Comparison of ENCODE assay signal across 6 cellular contexts in genomic region chr1:153968000-153968363, GRCh38. TPM values are rescaled to one million over a fixed set of nuclear protein-coding genes. Genes with fewer than 3 reads are reported as not detected.
A peak's percentile ranks its signal among the peaks of the same experiment; 100 is the strongest.
DNase-seq lines count a peak whose midpoint lies in the region; ATAC-seq and TF ChIP-seq lines count a peak whose summit lies in the region.

No MANE protein-coding gene starts in this region.

- no peaks in the 10 kb centered on the region for H3K9me3 ChIP-seq in CD8-positive, alpha-beta memory T cell (ENCODE audit: low read length)
- no peaks in the 10 kb centered on the region for H3K9me3 ChIP-seq in PC-3 (ENCODE audit: low read length)

- DNase-seq in CD8-positive, alpha-beta memory T cell = peak in 1 of 5 donors; percentile 24
- DNase-seq in PC-3 (peak; percentile 52), kidney glomerular epithelial cell (lab: John Stamatoyannopoulos, UW) (no peak)

- peaks cover 41 to 60% (median 45%) of the 10 kb centered on the region in 3 donors for H3K4me1 Mint-ChIP-seq in CD8-positive, alpha-beta memory T cell

- no peaks in the 10 kb centered on the region for H3K9me2 ChIP-seq in PC-3 (replicated peaks; ENCODE audit: low read length)

- peak overlapping the region; percentile 77 for H3K9ac ChIP-seq in PC-3 (ENCODE audit: low read length)

- peak overlapping the region; percentile 86 to 99 (median 97) for H3K27ac Mint-ChIP-seq in CD8-positive, alpha-beta memory T cell

- intact Hi-C loops in PC-3 (cut with micrococcal nuclease) = loop anchor here (1.0 kb wide), 2 partner anchors 9 to 18 kb away; partner anchors contain the start of genes JTB and RAB13

- peak overlapping the region; percentile 92 to 97 (median 96) for H3K4me3 Mint-ChIP-seq in CD8-positive, alpha-beta memory T cell

- no peaks in the 10 kb centered on the region for H3K9me3 Mint-ChIP-seq in CD8-positive, alpha-beta memory T cell

- no peaks in the 10 kb centered on the region for H3K27me3 Mint-ChIP-seq in CD8-positive, alpha-beta memory T cell

- H3K4me1 ChIP-seq in CD8-positive, alpha-beta memory T cell (ENCODE audit: insufficient read depth, low read length) = peaks cover 33% of the 10 kb centered on the region
- H3K4me1 ChIP-seq in PC-3 (ENCODE audit: insufficient read depth, low read length) = peaks cover 25% of the 10 kb centered on the region

- no peaks in the 10 kb centered on the region for H3F3A ChIP-seq in PC-3 (ENCODE audit: low read length, unreplicated experiment)

- peak overlapping the region; percentile 53 for H3K4me3 ChIP-seq in CD8-positive, alpha-beta memory T cell (ENCODE audit: low read length)
- H3K4me3 ChIP-seq in PC-3 (ENCODE audit: low read length) (peak overlapping the region; percentile 71), iPS-11a (ENCODE audit: low read depth, low read length) (peak overlapping the region; percentile 47)

- peaks cover 0 to 21% (median 0%) of the 10 kb centered on the region in 3 donors for H3K36me3 Mint-ChIP-seq in CD8-positive, alpha-beta memory T cell

- peak overlapping the region; percentile 93 for H3K4me2 ChIP-seq in PC-3 (ENCODE audit: low read length)

- no peaks in the 10 kb centered on the region for H3K27me3 ChIP-seq in CD8-positive, alpha-beta memory T cell (ENCODE audit: insufficient read depth, low read length, poor library complexity, severe bottlenecking)
- no peaks in the 10 kb centered on the region for H3K27me3 ChIP-seq in PC-3 (ENCODE audit: low read length)

- no peak for TF ChIP-seq CTCF in PC-3 (conservative IDR thresholded peaks at IDR 0.05; ENCODE audit: low read depth, low read length)

- BruUV-seq in PC-3 (replicated peaks; lab: Mats Ljungman, UMichigan) = no TSS peak

- no peaks in the 10 kb centered on the region for H4K20me1 ChIP-seq in PC-3 (ENCODE audit: low read length)

- peak; percentile 3; the same call in 1 of the 2 replicates for ATAC-seq in PC-3
- ATAC-seq in HG03520 (IDR thresholded peaks at IDR 0.05; ENCODE audit: unreplicated experiment) = no peak
- ATAC-seq in HG02840 (IDR thresholded peaks at IDR 0.05; ENCODE audit: low FRiP score, unreplicated experiment) = no peak

- H3K36me3 ChIP-seq in CD8-positive, alpha-beta memory T cell (ENCODE audit: insufficient read depth, low read length) = no peaks in the 10 kb centered on the region
- no peaks in the 10 kb centered on the region for H3K36me3 ChIP-seq in PC-3 (ENCODE audit: low read depth, low read length)

- CTCF ChIA-PET in CD8-positive, alpha-beta memory T cell (lab: Charles Lee) = interaction anchor here (1.0 to 4.9 kb wide), 12 partner anchors 9 to 187 kb away, joined by 3 to 50 read pairs (median 4); partner anchors contain the start of genes CRTC2, DENND4B, JTB and RAB13
- CTCF ChIA-PET in PC-3 (lab: Charles Lee) = interaction anchor here (1.5 to 1.6 kb wide), 2 partner anchors 10 to 19 kb away, joined by 5 to 7 read pairs; partner anchors contain the start of genes JTB and RAB13

- POLR2A ChIA-PET in CD8-positive, alpha-beta memory T cell (lab: Charles Lee) = interaction anchor here (0.7 to 4.3 kb wide), 11 partner anchors 9 to 334 kb away, joined by 3 to 58 read pairs (median 7); partner anchors contain the start of genes CHTOP, CRTC2, DENND4B and GATAD2B
- POLR2A ChIA-PET in PC-3 (lab: Charles Lee; ENCODE audit: unreplicated experiment) = interaction anchor here (0.6 to 2.2 kb wide), 3 partner anchors 10 to 1931 kb away, joined by 4 to 13 read pairs (median 8); partner anchors contain the start of gene JTB

- peak overlapping the region; percentile 62 for H3K27ac ChIP-seq in CD8-positive, alpha-beta memory T cell (ENCODE audit: low read depth, low read length)
- peak overlapping the region; percentile 81 for H3K27ac ChIP-seq in PC-3 (ENCODE audit: low read length)

- peak overlapping the region; percentile 80 for H2AFZ ChIP-seq in PC-3 (ENCODE audit: low read length)

- peaks cover 41% of the 10 kb centered on the region for H3K79me2 ChIP-seq in PC-3 (ENCODE audit: low read length)

RNA-seq across cellular contexts. Expression of gene CREB3L4, which starts 0.3 kb away (rescaled TPM):
- total RNA-seq in CD8-positive, alpha-beta memory T cell = 10 to 100 TPM in 1 of 2 experiments, 1 to 10 TPM in 1; 10.0 to 10.1 TPM
- polyA plus RNA-seq in CD8-positive, alpha-beta memory T cell = 5.3 TPM
- total RNA-seq in PC-3 (2014; rRNA removed) = 22.9 and 28.7 TPM in 2 replicates

RNA-seq across cellular contexts. Expression of gene SLC39A1, which starts 4.6 kb away (rescaled TPM):
- total RNA-seq in CD8-positive, alpha-beta memory T cell = 10 to 100 TPM; 85.5 to 88.2 TPM
- polyA plus RNA-seq in CD8-positive, alpha-beta memory T cell = 39.2 TPM
- total RNA-seq in PC-3 (2014; rRNA removed) = 201 and 224 TPM in 2 replicates

RNA-seq across cellular contexts. Expression of gene JTB, which starts 9.5 kb away (rescaled TPM):
- total RNA-seq in CD8-positive, alpha-beta memory T cell = 100 to 1,000 TPM; 232 to 239 TPM
- polyA plus RNA-seq in CD8-positive, alpha-beta memory T cell = 351 TPM
- total RNA-seq in PC-3 (2014; rRNA removed) = 377 and 388 TPM in 2 replicates

RNA-seq across cellular contexts. Expression of gene CRTC2, which starts 9.6 kb away (rescaled TPM):
- total RNA-seq in CD8-positive, alpha-beta memory T cell = 10 to 100 TPM; 53.9 to 63.2 TPM
- polyA plus RNA-seq in CD8-positive, alpha-beta memory T cell = 38.9 TPM
- total RNA-seq in PC-3 (2014; rRNA removed) = 17.6 and 21.0 TPM in 2 replicates

RNA-seq across cellular contexts. Expression of gene RAB13, which starts 18.2 kb away (rescaled TPM):
- 1 to 10 TPM; 9.0 to 9.5 TPM for total RNA-seq in CD8-positive, alpha-beta memory T cell
- not detected for polyA plus RNA-seq in CD8-positive, alpha-beta memory T cell
- 41.2 and 42.3 TPM in 2 replicates for total RNA-seq in PC-3 (2014; rRNA removed)
